In the genomic region with DNA sequence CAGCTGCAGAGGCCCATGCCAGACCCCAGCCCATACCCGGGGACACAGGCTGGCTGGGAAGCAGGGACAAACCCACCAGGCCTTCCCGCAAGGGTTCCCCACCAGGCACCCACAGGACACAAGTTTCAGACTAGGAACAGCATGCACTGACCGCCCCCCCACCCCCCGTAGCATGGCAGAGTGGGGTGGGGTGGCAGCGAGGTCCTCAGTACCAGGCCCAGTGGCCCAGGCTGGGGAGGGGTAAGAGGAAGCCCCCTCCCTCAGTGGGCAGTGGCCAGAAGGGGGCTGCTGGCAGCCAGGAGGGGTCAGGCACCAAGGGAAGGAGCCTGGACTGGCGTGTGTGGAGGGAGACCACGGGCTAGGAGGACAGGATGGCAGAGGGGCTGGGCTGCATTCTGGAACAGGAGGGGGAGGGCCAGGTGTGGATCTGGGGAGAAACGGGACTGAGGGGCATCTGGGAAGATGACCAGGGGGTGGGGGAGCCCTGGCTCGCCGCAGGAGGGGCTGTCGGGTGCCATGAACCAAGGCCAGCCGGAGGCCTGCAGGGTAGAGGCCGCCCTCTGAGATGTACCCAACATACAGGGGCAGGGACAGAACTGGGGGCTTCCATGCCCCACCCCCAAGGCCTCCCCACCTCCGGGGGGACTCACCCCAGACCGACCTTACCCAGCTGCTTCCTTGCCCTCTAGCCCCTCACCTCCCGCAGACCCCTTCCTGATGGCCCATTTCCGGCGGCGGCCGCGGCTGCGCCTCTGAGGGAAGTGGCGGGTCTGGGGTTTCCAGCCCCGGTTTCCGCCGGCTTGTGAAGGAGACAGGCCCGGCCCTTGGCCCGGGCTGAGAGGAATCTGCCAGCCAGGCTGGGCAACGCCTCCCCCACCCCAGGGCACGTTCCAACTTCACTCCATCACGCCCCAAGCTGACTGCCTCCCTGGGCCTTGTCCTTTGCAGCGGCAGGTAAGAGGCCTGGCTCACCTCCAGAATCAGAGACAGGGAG, we compare ENCODE assay signal across 9 cellular contexts. TPM values are rescaled to one million over a fixed set of nuclear protein-coding genes. Genes with fewer than 3 reads are reported as not detected.
DNase-seq lines count a peak whose midpoint lies in the region; ATAC-seq and TF ChIP-seq lines count a peak whose summit lies in the region.
"Had no signal": no experiment of that assay in that cellular context is flagged by ENCODE, and none has a peak within 500 bp of the region (broad histone marks: within the 10 kb centered on the region; RNA-seq: fewer than 3 reads in every experiment).

No MANE protein-coding gene starts in this region.

- peaks cover 31 to 54% (median 41%) of the 10 kb centered on the region in 4 donors for H3K4me1 ChIP-seq in upper lobe of left lung

- no peak overlapping the region for H3K27ac Mint-ChIP-seq in activated CD4-positive, alpha-beta memory T cell treated with anti-CD3 and anti-CD28 coated beads for 36 hours

- no peak for ATAC-seq in upper lobe of left lung (ENCODE audit: low FRiP score in 2 of 2)
- no peak for ATAC-seq in GM18868 (IDR thresholded peaks at IDR 0.05; ENCODE audit: unreplicated experiment)

- 50 to 70% methylated on average over 29 to 31 of the region's 32 CpGs for WGBS in upper lobe of left lung, 2 donors

- intact Hi-C loops in activated CD4-positive, alpha-beta memory T cell treated with anti-CD3 and anti-CD28 coated beads for 36 hours (cut with micrococcal nuclease) = loop anchor here (5.0 kb wide), 1 partner anchor 82 kb away; no protein-coding TSS in a partner anchor

- TF ChIP-seq POLR2A in upper lobe of left lung (IDR thresholded peaks at IDR 0.05) = no peak

- TF ChIP-seq EP300 in upper lobe of left lung (IDR thresholded peaks at IDR 0.05) = no peak

- H3K36me3 Mint-ChIP-seq in activated CD4-positive, alpha-beta memory T cell treated with anti-CD3 and anti-CD28 coated beads for 36 hours = no peaks in the 10 kb centered on the region

- no peaks in the 10 kb centered on the region for H3K9me3 Mint-ChIP-seq in activated CD4-positive, alpha-beta memory T cell treated with anti-CD3 and anti-CD28 coated beads for 36 hours

- no peak overlapping the region for H3K4me3 ChIP-seq in upper lobe of left lung

- H3K27me3 ChIP-seq in upper lobe of left lung = no peaks in the 10 kb centered on the region

- H3K36me3 ChIP-seq in upper lobe of left lung = no peaks in the 10 kb centered on the region

- POLR2A ChIA-PET in activated CD4-positive, alpha-beta memory T cell treated with anti-CD3 and anti-CD28 coated beads for 36 hours (lab: Charles Lee) = no interaction called here

- TF ChIP-seq CTCF in upper lobe of left lung (IDR thresholded peaks at IDR 0.05) = no peak

- peaks cover 6% of the 10 kb centered on the region for H3K27me3 Mint-ChIP-seq in activated CD4-positive, alpha-beta memory T cell treated with anti-CD3 and anti-CD28 coated beads for 36 hours

- peak; percentile 39 to 46 for DNase-seq in stimulated activated CD4-positive, alpha-beta T cell treated with anti-CD3 and anti-CD28 coated beads, Interleukin-2, amount 100 ng/mL, for 24 hours
- DNase-seq in stimulated activated CD4-positive, alpha-beta T cell treated with anti-CD3 and anti-CD28 coated beads, Interleukin-12 subunit alpha, Interleukin-12 subunit beta, amount 100 ng/mL, for 4 hours = no peak
- DNase-seq in activated CD4-positive, alpha-beta memory T cell treated with anti-CD3 and anti-CD28 coated beads for 36 hours = peak; percentile 63
- DNase-seq in epithelial cell of prostate (ENCODE audit: low read depth, low spot score) (no peak), upper lobe of left lung (peak in 1 of 2 donors; percentile 89), NCI-H1417 treated with DMSO at 0.1 percent for 48 hours (lab: John Stamatoyannopoulos, UW) (no peak), SIG-M5 (lab: John Stamatoyannopoulos, UW) (no peak)
- DNase-seq: NCI-H69 had no signal

- CTCF ChIA-PET in activated CD4-positive, alpha-beta memory T cell treated with anti-CD3 and anti-CD28 coated beads for 36 hours (lab: Charles Lee) = no interaction called here

- H3K27ac ChIP-seq in epithelial cell of prostate = peak overlapping the region; percentile 13
- H3K27ac ChIP-seq in upper lobe of left lung = peak overlapping the region; percentile 31 to 71 (median 54)

- H3K4me3 Mint-ChIP-seq in activated CD4-positive, alpha-beta memory T cell treated with anti-CD3 and anti-CD28 coated beads for 36 hours = no peak overlapping the region

- H3K9me3 ChIP-seq in upper lobe of left lung = no peaks in the 10 kb centered on the region

- peaks cover 26% of the 10 kb centered on the region for H3K4me1 Mint-ChIP-seq in activated CD4-positive, alpha-beta memory T cell treated with anti-CD3 and anti-CD28 coated beads for 36 hours (ENCODE audit: low read depth)

RNA-seq across cellular contexts. Expression of a gene that starts 5.6 kb away (rescaled TPM):
- total RNA-seq in activated CD4-positive, alpha-beta memory T cell treated with anti-CD3 and anti-CD28 coated beads for 36 hours = 1 to 10 TPM; 1.6 to 2.4 TPM
- total RNA-seq in upper lobe of left lung = 10 to 100 TPM; 14.9 to 43.4 (median 23.8) TPM

RNA-seq across cellular contexts. Expression of a gene that starts 6.9 kb away (rescaled TPM):
- 10 to 100 TPM; 14.7 to 14.8 TPM for total RNA-seq in activated CD4-positive, alpha-beta memory T cell treated with anti-CD3 and anti-CD28 coated beads for 36 hours
- 10 to 100 TPM; 17.9 to 87.5 (median 54.9) TPM for total RNA-seq in upper lobe of left lung

Comparison
In these comparisons a context has a peak if more than half of its experiments do, and no peak if none do; other contexts are left out.
1. DNase-seq: peak in stimulated activated CD4-positive, alpha-beta T cell treated with anti-CD3 and anti-CD28 coated beads, Interleukin-2, amount 100 ng/mL, for 24 hours (2 of 2) and activated CD4-positive, alpha-beta memory T cell treated with anti-CD3 and anti-CD28 coated beads for 36 hours (single experiment); none in stimulated activated CD4-positive, alpha-beta T cell treated with anti-CD3 and anti-CD28 coated beads, Interleukin-12 subunit alpha, Interleukin-12 subunit beta, amount 100 ng/mL, for 4 hours (single experiment), epithelial cell of prostate (single experiment), NCI-H1417 treated with DMSO at 0.1 percent for 48 hours (single experiment) and SIG-M5 (single experiment).
2. RNA of a gene that starts 5.6 kb away (total RNA-seq): 14.9 to 43.4 TPM in upper lobe of left lung; 1.6 to 2.4 TPM in activated CD4-positive, alpha-beta memory T cell treated with anti-CD3 and anti-CD28 coated beads for 36 hours; every median in the first group is over 4 times any median in the second.